ENCODE assay signal across 1 cellular context in genomic region chr20:62587757-62588402, GRCh38.
TF ChIP-seq lines count a peak whose summit lies in the region.

No MANE protein-coding gene starts in this region.

TF ChIP-seq in GM23338, 12 proteins besides CTCF, POLR2A, EP300 and RAD21 (continued from another document):
- TF ChIP-seq, protein P1, sequence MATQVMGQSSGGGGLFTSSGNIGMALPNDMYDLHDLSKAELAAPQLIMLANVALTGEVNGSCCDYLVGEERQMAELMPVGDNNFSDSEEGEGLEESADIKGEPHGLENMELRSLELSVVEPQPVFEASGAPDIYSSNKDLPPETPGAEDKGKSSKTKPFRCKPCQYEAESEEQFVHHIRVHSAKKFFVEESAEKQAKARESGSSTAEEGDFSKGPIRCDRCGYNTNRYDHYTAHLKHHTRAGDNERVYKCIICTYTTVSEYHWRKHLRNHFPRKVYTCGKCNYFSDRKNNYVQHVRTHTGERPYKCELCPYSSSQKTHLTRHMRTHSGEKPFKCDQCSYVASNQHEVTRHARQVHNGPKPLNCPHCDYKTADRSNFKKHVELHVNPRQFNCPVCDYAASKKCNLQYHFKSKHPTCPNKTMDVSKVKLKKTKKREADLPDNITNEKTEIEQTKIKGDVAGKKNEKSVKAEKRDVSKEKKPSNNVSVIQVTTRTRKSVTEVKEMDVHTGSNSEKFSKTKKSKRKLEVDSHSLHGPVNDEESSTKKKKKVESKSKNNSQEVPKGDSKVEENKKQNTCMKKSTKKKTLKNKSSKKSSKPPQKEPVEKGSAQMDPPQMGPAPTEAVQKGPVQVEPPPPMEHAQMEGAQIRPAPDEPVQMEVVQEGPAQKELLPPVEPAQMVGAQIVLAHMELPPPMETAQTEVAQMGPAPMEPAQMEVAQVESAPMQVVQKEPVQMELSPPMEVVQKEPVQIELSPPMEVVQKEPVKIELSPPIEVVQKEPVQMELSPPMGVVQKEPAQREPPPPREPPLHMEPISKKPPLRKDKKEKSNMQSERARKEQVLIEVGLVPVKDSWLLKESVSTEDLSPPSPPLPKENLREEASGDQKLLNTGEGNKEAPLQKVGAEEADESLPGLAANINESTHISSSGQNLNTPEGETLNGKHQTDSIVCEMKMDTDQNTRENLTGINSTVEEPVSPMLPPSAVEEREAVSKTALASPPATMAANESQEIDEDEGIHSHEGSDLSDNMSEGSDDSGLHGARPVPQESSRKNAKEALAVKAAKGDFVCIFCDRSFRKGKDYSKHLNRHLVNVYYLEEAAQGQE (IDR thresholded peaks at IDR 0.05; ENCODE audit: unreplicated experiment) = peak; percentile 84
